Comparison of ENCODE assay signal across 8 cellular contexts in the genomic region with DNA sequence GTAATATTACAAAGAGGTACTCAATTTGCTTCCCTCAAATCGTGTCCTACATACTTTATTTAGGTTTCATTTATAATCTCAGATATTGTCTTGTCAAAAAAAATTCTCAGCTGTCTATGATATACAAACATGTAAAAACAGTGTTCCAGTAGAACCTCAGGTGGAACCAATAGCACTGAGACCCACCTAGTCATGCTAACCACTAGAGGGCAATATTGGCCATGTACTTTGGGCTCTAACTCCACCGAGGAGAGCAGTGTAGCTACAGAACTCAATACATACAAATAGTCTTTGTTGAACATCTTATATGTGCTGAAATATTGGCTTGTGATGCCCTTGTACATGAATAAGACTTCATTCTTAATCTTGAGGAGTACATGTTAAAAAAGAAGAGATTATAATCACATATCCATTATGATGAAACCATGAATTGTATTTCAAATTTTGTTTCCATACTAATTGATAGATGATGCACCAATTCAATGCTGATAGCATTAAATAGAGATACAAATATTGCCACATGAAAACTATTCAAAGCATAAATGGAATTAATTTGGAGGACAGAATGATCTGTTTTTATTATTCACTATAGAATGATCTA.
A peak's percentile ranks its signal among the peaks of the same experiment; 100 is the strongest.
DNase-seq lines count a peak whose midpoint lies in the region; ATAC-seq, FAIRE-seq and TF ChIP-seq lines count a peak whose summit lies in the region.

No MANE protein-coding gene starts in this region.

- H3K36me3 ChIP-seq in GM12878 (ENCODE audit: control insufficient read depth in 2 of 2, insufficient read depth in 2 of 2, low read length in 1 of 2), result no peaks in the 10 kb centered on the region
- H3K36me3 ChIP-seq in kidney (ENCODE audit: control insufficient read depth in 1 of 2, insufficient read depth in 2 of 2, low read length in 2 of 2), result no peaks in the 10 kb centered on the region

- H3K9ac ChIP-seq in GM12878 (ENCODE audit: control insufficient read depth, insufficient read depth, low read length) (no peak overlapping the region), kidney (ENCODE audit: low read length in 2 of 2) (no peak overlapping the region)

- H4K20me1 ChIP-seq in GM12878 (ENCODE audit: control insufficient read depth, insufficient read depth), result no peaks in the 10 kb centered on the region

- BruUV-seq in GM12878 (replicated peaks; lab: Mats Ljungman, UMichigan), result no TSS peak

- intact Hi-C loops in GM12878 (cut with micrococcal nuclease; ENCODE audit: unreplicated experiment), result loop anchor here (2.0 kb wide), 1 partner anchor 399 kb away; no protein-coding TSS in a partner anchor
- intact Hi-C loops in kidney (cut with DNase I), result no loop called here

- peak; percentile 54 for TF ChIP-seq RAD21 in GM12878 (IDR thresholded peaks at IDR 0.05; ENCODE audit: insufficient read depth, low read depth, low read length)

- H3K79me2 ChIP-seq in GM12878 (ENCODE audit: control insufficient read depth, insufficient read depth, low read length), result no peaks in the 10 kb centered on the region

- TF ChIP-seq CTCF in GM12878 (IDR thresholded peaks at IDR 0.05 in 2 of 3, conservative IDR thresholded peaks at IDR 0.05 in 1 of 3; ENCODE audit: control insufficient read depth in 2 of 3, extremely low read depth in 1 of 3, insufficient read depth in 1 of 3, low read depth in 3 of 3, low read length in 3 of 3) (peak; percentile 56 to 63 (median 58)), kidney (IDR thresholded peaks at IDR 0.05; ENCODE audit: borderline replicate concordance, extremely low read depth, insufficient read depth) (peak; percentile 50)

- no peaks in the 10 kb centered on the region for H3K4me1 ChIP-seq in GM12878 (ENCODE audit: control insufficient read depth, insufficient read depth, low read length)
- H3K4me1 ChIP-seq in kidney (ENCODE audit: control insufficient read depth in 1 of 2, insufficient read depth in 1 of 2, low read depth in 1 of 2, low read length in 2 of 2), result no peaks in the 10 kb centered on the region

- no peak overlapping the region for H3K4me2 ChIP-seq in GM12878 (ENCODE audit: control insufficient read depth, insufficient read depth)

- no peak for TF ChIP-seq POLR2A in GM12878 (IDR thresholded peaks at IDR 0.05; ENCODE audit: low read depth, low read length)

- RAD21 ChIA-PET in GM12878 (lab: Charles Lee; ENCODE audit: unreplicated experiment), result interaction anchor here (1.0 to 3.3 kb wide), 2 partner anchors 397 to 399 kb away, joined by 4 to 28 read pairs; no protein-coding TSS in a partner anchor

- no peak overlapping the region for H3K4me3 ChIP-seq in GM12878
- no peak overlapping the region for H3K4me3 ChIP-seq in kidney (ENCODE audit: low read length in 2 of 2)

- no peaks in the 10 kb centered on the region for H3K27me3 ChIP-seq in GM12878 (replicated peaks in 1 of 2; ENCODE audit: control insufficient read depth in 2 of 2, insufficient read depth in 2 of 2, low read length in 1 of 2)

- no peak for TF ChIP-seq EP300 in GM12878 (IDR thresholded peaks at IDR 0.05; ENCODE audit: borderline replicate concordance in 1 of 2, control insufficient read depth in 1 of 2, low read depth in 2 of 2, low read length in 2 of 2)

- CTCF ChIA-PET in GM12878 (lab: Yijun Ruan, JAX), result interaction anchor here (0.6 to 3.8 kb wide), 14 partner anchors 10 to 437 kb away, joined by 3 to 63 read pairs (median 4); no protein-coding TSS in a partner anchor

- DNase-seq in AG20443 (ENCODE audit: low spot score) (peak; percentile 50), NCI-H2227 (lab: John Stamatoyannopoulos, UW; ENCODE audit: unreplicated experiment) (peak; percentile 71), GM12878 (ENCODE audit: low read depth, low spot score) (no peak), kidney (no peak), urothelium cell line (ENCODE audit: low spot score) (peak; percentile 26), T1000 (lab: John Stamatoyannopoulos, UW) (no peak)

- POLR2A ChIA-PET in GM12878 (lab: Charles Lee), result no interaction called here

- H2AFZ ChIP-seq in GM12878 (ENCODE audit: control insufficient read depth, low read depth, low read length), result no peak overlapping the region

- SMC1A ChIA-PET in GM12878 (lab: Charles Lee; ENCODE audit: uncharacterized antibody, unreplicated experiment), result interaction anchor here (0.6 to 3.8 kb wide), 7 partner anchors 10 to 422 kb away, joined by 3 to 16 read pairs (median 4); no protein-coding TSS in a partner anchor

- peak; percentile 53 for ATAC-seq in GM18520 (IDR thresholded peaks at IDR 0.05; ENCODE audit: unreplicated experiment)
- ATAC-seq in HG03135 (IDR thresholded peaks at IDR 0.05; ENCODE audit: unreplicated experiment), result peak; percentile 82
- ATAC-seq in GM12878, result peak; percentile 95

- in situ Hi-C loops in GM12878 (cut with MboI), result no loop called here

- no peak for FAIRE-seq in GM12878 (lab: Jason Lieb, UNC)
- peak; percentile 87 for FAIRE-seq in kidney (lab: Jason Lieb, UNC)
- FAIRE-seq in urothelium cell line (lab: Jason Lieb, UNC), result no peak

- H3K27ac ChIP-seq in GM12878 (ENCODE audit: control insufficient read depth, insufficient read depth) (no peak overlapping the region), kidney (ENCODE audit: low read depth in 2 of 2, low read length in 2 of 2) (no peak overlapping the region)

- H3K9me3 ChIP-seq in GM12878 (replicated peaks; ENCODE audit: control insufficient read depth, insufficient read depth, low read length) (no peaks in the 10 kb centered on the region), kidney (ENCODE audit: control insufficient read depth in 1 of 2, low read length in 2 of 2) (no peaks in the 10 kb centered on the region)

- 0% methylated on average over 2 of the region's 2 CpGs for WGBS in GM12878 (ENCODE audit: insufficient coverage, insufficient replicate concordance, low lambda C conversion rate, missing lambda C conversion rate)

TF ChIP-seq in GM12878, 131 proteins besides CTCF, POLR2A, EP300 and RAD21:
- TF ChIP-seq ZNF24 (IDR thresholded peaks at IDR 0.05), result no peak
- no peak for TF ChIP-seq BCL11A (IDR thresholded peaks at IDR 0.05; ENCODE audit: low read depth, low read length)
- TF ChIP-seq ETV6 (conservative IDR thresholded peaks at IDR 0.05 in 1 of 2, IDR thresholded peaks at IDR 0.05 in 1 of 2; ENCODE audit: borderline replicate concordance in 1 of 2, low read depth in 1 of 2), result no peak
- TF ChIP-seq SMC3 (IDR thresholded peaks at IDR 0.05; ENCODE audit: borderline replicate concordance, low read length), result peak; percentile 32; the same call in 1 of the 2 replicates
- TF ChIP-seq, protein P1, sequence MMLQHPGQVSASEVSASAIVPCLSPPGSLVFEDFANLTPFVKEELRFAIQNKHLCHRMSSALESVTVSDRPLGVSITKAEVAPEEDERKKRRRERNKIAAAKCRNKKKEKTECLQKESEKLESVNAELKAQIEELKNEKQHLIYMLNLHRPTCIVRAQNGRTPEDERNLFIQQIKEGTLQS (IDR thresholded peaks at IDR 0.05; ENCODE audit: borderline replicate concordance, extremely low read depth, low read depth, low read length), result no peak
- no peak for TF ChIP-seq RB1 (IDR thresholded peaks at IDR 0.05; ENCODE audit: borderline replicate concordance)
- TF ChIP-seq SIX5 (IDR thresholded peaks at IDR 0.05; ENCODE audit: low read depth, low read length, severe bottlenecking), result no peak
TF ChIP-seq in GM12878: peak in this region for 1.

Comparison
In these comparisons a context has a peak if more than half of its experiments do, and no peak if none do; other contexts are left out.
1. DNase-seq: peak in AG20443 (single experiment), NCI-H2227 (single experiment) and urothelium cell line (single experiment); none in GM12878 (single experiment), kidney (single experiment) and T1000 (single experiment).
2. Peak in every context shown above with its lines, with median percentiles within 50 percentile points of each other: ATAC-seq.